1 cellular context compared by ENCODE assay signal in the genomic region with DNA sequence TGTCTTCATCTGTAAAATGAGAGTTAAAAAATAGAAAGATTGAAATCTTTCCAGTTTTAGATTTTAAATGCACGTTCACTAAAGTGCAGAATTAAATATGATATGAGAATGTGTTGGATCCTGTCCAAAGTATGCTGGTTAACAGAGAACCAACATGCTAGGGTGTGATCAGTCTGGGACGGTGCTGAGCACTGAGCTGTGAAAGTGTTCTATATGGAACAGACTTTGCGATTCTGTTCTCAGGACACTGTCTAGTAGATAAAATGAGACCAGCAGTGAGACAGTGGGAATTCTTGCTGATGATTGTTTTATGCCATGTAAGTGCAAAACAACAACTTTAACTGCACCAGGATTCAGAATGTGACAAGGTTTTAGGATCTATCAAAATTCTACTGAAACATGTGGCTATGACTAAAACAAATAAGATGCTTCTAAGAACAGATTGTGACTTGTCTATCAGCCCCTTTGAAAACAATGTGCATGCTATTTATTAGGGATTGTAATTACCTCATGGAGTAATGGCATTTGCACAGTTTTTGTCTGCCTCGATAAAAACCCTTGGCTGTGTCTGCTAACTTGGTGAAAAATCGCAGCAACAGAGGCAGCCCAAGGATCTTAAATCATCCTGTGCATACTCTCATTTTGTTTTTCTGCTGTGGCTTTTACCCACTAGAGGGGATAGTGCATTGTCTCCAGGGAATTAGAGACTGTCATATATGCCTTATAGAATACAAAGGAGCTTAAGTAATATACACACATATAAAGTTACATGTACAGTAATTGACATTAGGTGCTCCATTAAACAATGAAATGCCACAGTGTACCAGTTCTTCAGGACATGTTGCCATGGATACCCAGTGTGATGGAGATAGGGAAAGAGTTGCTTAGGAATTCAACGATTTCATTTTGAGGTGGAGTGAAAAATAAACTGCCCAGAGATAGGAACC.
TF ChIP-seq lines count a peak whose summit lies in the region.

No MANE protein-coding gene starts in this region.

TF ChIP-seq in A549, 52 proteins besides CTCF, POLR2A, EP300 and RAD21 (continued from another document):
- TF ChIP-seq HMGXB4 (CRISPR knock-in tag; IDR thresholded peaks at IDR 0.05; ENCODE audit: borderline replicate concordance): no peak
- TF ChIP-seq HEYL (CRISPR knock-in tag; IDR thresholded peaks at IDR 0.05): no peak
- no peak for TF ChIP-seq CBX8 (IDR thresholded peaks at IDR 0.05)
- no peak for TF ChIP-seq MAFK (IDR thresholded peaks at IDR 0.05; ENCODE audit: partially characterized antibody)
- TF ChIP-seq FOXS1 (CRISPR knock-in tag; IDR thresholded peaks at IDR 0.05): no peak
- no peak for TF ChIP-seq ZC3H11A (IDR thresholded peaks at IDR 0.05)
- no peak for TF ChIP-seq SREBF2 (IDR thresholded peaks at IDR 0.05)
